In genomic region chr5:66595877-66596790, GRCh38 we compare ENCODE assay signal across 1 cellular context.
TF ChIP-seq lines count a peak whose summit lies in the region.

Gene MAST4, plus strand, starts transcription at chr5:66596393. Its CDS starts 263 bp downstream, at chr5:66596656.

TF ChIP-seq in K562, 482 proteins besides CTCF, POLR2A, EP300 and RAD21 (continued from another document):
- TF ChIP-seq PBX2 (CRISPR knock-in tag; IDR thresholded peaks at IDR 0.05; ENCODE audit: low read depth) (peak; percentile 41; the same call in 1 of the 2 replicates), PBX2 (tag; conservative IDR thresholded peaks at IDR 0.05; ENCODE audit: low read depth) (peak; percentile 75)
